8 cellular contexts compared by ENCODE assay signal in the genomic region with DNA sequence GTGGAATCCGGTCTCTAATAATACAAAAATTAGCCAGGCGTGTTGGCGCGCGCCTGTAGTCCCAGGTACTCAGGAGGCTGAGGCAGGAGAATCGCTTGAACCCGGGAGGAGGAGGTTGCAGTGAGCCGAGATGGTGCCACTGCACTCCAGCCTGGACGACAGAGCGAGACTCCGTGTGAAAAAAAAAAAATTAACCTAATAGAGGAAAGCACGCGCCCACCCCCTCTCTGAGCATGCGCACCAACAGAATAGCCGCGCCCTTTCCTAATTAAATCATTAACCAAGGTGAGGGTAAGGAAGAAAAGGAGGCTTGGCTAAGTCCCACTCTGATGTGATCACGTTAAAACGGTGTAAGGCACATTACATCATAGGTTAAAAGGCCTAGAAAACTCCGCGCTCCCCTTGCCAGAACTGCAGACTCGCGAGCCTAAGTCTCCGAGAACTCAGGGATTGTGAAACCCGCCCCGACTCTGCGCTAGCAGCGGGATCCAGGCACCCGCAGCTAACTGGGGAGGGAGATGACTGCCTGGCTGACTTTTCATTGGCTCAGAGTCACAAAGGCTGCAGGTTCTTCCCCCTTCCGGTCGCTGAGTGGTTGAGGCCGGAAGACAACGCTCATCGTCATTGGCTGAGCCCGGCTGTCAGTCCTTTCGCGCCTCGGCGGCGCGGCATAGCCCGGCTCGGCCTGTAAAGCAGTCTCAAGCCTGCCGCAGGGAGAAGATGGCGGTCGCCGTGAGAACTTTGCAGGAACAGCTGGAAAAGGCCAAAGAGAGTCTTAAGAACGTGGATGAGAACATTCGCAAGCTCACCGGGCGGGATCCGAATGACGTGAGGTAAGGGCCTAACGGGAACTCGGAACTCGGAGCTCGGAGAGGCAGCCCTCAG. TPM values are rescaled to one million over a fixed set of nuclear protein-coding genes. Genes with fewer than 3 reads are reported as not detected.
DNase-seq lines count a peak whose midpoint lies in the region; ATAC-seq and TF ChIP-seq lines count a peak whose summit lies in the region.

TSS of gene PNN (plus strand) at position 695 of the 885 bp plus-strand sequence. CDS start at position 721, 26 bp downstream.

- no peaks in the 10 kb centered on the region for H4K20me1 ChIP-seq in OCI-LY3 (ENCODE audit: insufficient read depth, low read length)

- H3K27me3 Mint-ChIP-seq in endothelial cell (ENCODE audit: unreplicated experiment): peaks cover 12% of the 10 kb centered on the region
- H3K27me3 Mint-ChIP-seq in mesothelial cell of epicardium (ENCODE audit: low read depth): no peaks in the 10 kb centered on the region

- H3K27ac Mint-ChIP-seq in endothelial cell (ENCODE audit: unreplicated experiment) (peak within 1 kb of the TSS; percentile 100), mesothelial cell of epicardium (peak within 1 kb of the TSS; percentile 100)

- H3K4me3 Mint-ChIP-seq in endothelial cell (ENCODE audit: unreplicated experiment) (peak within 1 kb of the TSS; percentile 100), mesothelial cell of epicardium (peak within 1 kb of the TSS; percentile 95)

- peak within 1 kb of the TSS; percentile 95 for H3K27ac ChIP-seq in OCI-LY3 (ENCODE audit: low read length)

- peak within 1 kb of the TSS; percentile 85 for H3K9ac ChIP-seq in OCI-LY3 (ENCODE audit: low read length)

- peaks cover 21% of the 10 kb centered on the region for H3K4me1 ChIP-seq in OCI-LY3 (ENCODE audit: low read length)

- peaks cover 44% of the 10 kb centered on the region for H3K79me2 ChIP-seq in OCI-LY3 (ENCODE audit: low read length)

- no peaks in the 10 kb centered on the region for H3K9me3 ChIP-seq in OCI-LY3 (ENCODE audit: insufficient read depth, low read length)

- H3K4me3 ChIP-seq in OCI-LY3 (ENCODE audit: low read length): peak within 1 kb of the TSS; percentile 87

- peak; percentile 93 for DNase-seq in D341Med (ENCODE audit: low spot score)
- peak; percentile 78 for DNase-seq in HuH-7 (ENCODE audit: low spot score)
- DNase-seq in activated CD8-positive, alpha-beta memory T cell treated with anti-CD3 and anti-CD28 coated beads, Interleukin-2, amount 50 U/mL, for 48 hours: peak; percentile 93
- peak; percentile 94 for DNase-seq in endothelial cell (ENCODE audit: low spot score)
- DNase-seq in mesothelial cell of epicardium (ENCODE audit: low spot score in 2 of 2, unreplicated experiment in 2 of 2): peak; percentile 90 to 94
- DNase-seq in stimulated activated CD8-positive, alpha-beta memory T cell treated with anti-CD3 and anti-CD28 coated beads, Interleukin-15, amount 100 ng/mL, for 48 hours (ENCODE audit: low read depth in 2 of 2): peak; percentile 95

- peak within 1 kb of the TSS; percentile 68 for H3K4me2 ChIP-seq in OCI-LY3 (ENCODE audit: low read length)

- no peaks in the 10 kb centered on the region for H3K27me3 ChIP-seq in OCI-LY3 (ENCODE audit: low read depth, low read length)

- peaks cover 37% of the 10 kb centered on the region for H3K4me1 Mint-ChIP-seq in endothelial cell (ENCODE audit: unreplicated experiment)
- H3K4me1 Mint-ChIP-seq in mesothelial cell of epicardium: peaks cover 14% of the 10 kb centered on the region

- no peaks in the 10 kb centered on the region for H3K9me3 Mint-ChIP-seq in endothelial cell (ENCODE audit: unreplicated experiment)
- no peaks in the 10 kb centered on the region for H3K9me3 Mint-ChIP-seq in mesothelial cell of epicardium

- TF ChIP-seq CTCF in OCI-LY3 (IDR thresholded peaks at IDR 0.05; ENCODE audit: low read depth, low read length): no peak
- no peak for TF ChIP-seq CTCF in endothelial cell (IDR thresholded peaks at IDR 0.05; ENCODE audit: unreplicated experiment)
- no peak for TF ChIP-seq CTCF in mesothelial cell of epicardium (IDR thresholded peaks at IDR 0.05; ENCODE audit: unreplicated experiment)

- H3K36me3 Mint-ChIP-seq in endothelial cell (ENCODE audit: low read depth, unreplicated experiment) (peaks cover 38% of the 10 kb centered on the region), mesothelial cell of epicardium (peaks cover 18% of the 10 kb centered on the region)

- H2AFZ ChIP-seq in OCI-LY3 (ENCODE audit: low read depth, low read length): no peak within 1 kb of the TSS

- peak; percentile 92 for ATAC-seq in GM21515 (IDR thresholded peaks at IDR 0.05; ENCODE audit: unreplicated experiment)

- peaks cover 33% of the 10 kb centered on the region for H3K36me3 ChIP-seq in OCI-LY3 (replicated peaks; ENCODE audit: low read depth, low read length)

RNA-seq across cellular contexts. Expression of gene PNN, which starts in this region (rescaled TPM):
- 128 TPM for total RNA-seq in endothelial cell (ENCODE audit: unreplicated experiment)
- total RNA-seq in mesothelial cell of epicardium: 118 to 131 TPM (median 125 TPM) in 3 replicates

Comparison
In these comparisons a context has a peak if more than half of its experiments do, and no peak if none do; other contexts are left out.
1. Peak in every context shown above with its lines: DNase-seq, ATAC-seq, H3K4me3 ChIP-seq and H3K27ac ChIP-seq.